Comparison of ENCODE assay signal across 31 cellular contexts in genomic region chr12:42902001-42902400, GRCh38.
"Had no signal": no experiment of that assay in that cellular context is flagged by ENCODE, and none has a peak within 500 bp of the region (broad histone marks: within the 10 kb centered on the region; RNA-seq: fewer than 3 reads in every experiment).

No MANE protein-coding gene starts in this region.

- ATAC-seq: activated naive CD4-positive, alpha-beta T cell treated with anti-CD3 and anti-CD28 coated beads, Interleukin-2, amount 50 U/mL, for 72 hours; activated T-cell treated with anti-CD3 and anti-CD28 coated beads, Interleukin-2, amount 50 U/mL, for 4 hours; body of pancreas had no signal

- H3K27ac ChIP-seq: adrenal gland, body of pancreas, breast epithelium, Peyer's patch, VCaP had no signal

- H3K4me3 Mint-ChIP-seq: activated B cell treated with CpG ODN at 0.5 μM for 24 hours; activated CD4-positive, alpha-beta memory T cell treated with anti-CD3 and anti-CD28 coated beads for 36 hours; activated naive CD4-positive, alpha-beta T cell treated with anti-CD3 and anti-CD28 coated beads for 36 hours; activated T-cell treated with anti-CD3 and anti-CD28 coated beads, Interleukin-2, amount 50 U/mL, for 4 hours; activated T-helper 1 cell treated with anti-CD3 and anti-CD28 coated beads, Interleukin-12 subunit alpha, Interleukin-12 subunit beta, Interleukin-2, Interleukin-4 antibody, amounts not matched to agents 30 ng/mL and 10 ng/mL and 1 ng/mL, durations not matched to agents 14 hours and 24 hours and 36 hours had no signal

- H3K9me3 ChIP-seq: adrenal gland, body of pancreas, breast epithelium, Peyer's patch had no signal

- H3K27ac Mint-ChIP-seq: activated B cell treated with CpG ODN at 0.5 μM for 24 hours; activated CD4-positive, alpha-beta memory T cell treated with anti-CD3 and anti-CD28 coated beads for 36 hours; activated naive CD4-positive, alpha-beta T cell treated with anti-CD3 and anti-CD28 coated beads for 36 hours; activated naive CD4-positive, alpha-beta T cell treated with anti-CD3 and anti-CD28 coated beads, Interleukin-2, amount 50 U/mL, for 72 hours; activated T-helper 1 cell treated with anti-CD3 and anti-CD28 coated beads, Interleukin-12 subunit alpha, Interleukin-12 subunit beta, Interleukin-2, Interleukin-4 antibody, amounts not matched to agents 30 ng/mL and 10 ng/mL and 1 ng/mL, durations not matched to agents 14 hours and 24 hours and 36 hours had no signal

- H3K4me3 ChIP-seq: adrenal gland, body of pancreas, breast epithelium, Peyer's patch had no signal

- H3K4me1 Mint-ChIP-seq: activated B cell treated with CpG ODN at 0.5 μM for 24 hours had no signal

- DNase-seq: activated B cell treated with CpG ODN at 0.5 μM for 24 hours; activated CD4-positive, alpha-beta memory T cell treated with anti-CD3 and anti-CD28 coated beads for 36 hours; activated CD4-positive, alpha-beta T cell treated with anti-CD3 and anti-CD28 coated beads for 4 hours; activated CD4-positive, alpha-beta T cell treated with anti-CD3 and anti-CD28 coated beads, Interleukin-2, amount 50 U/mL, for 1 hour; activated CD4-positive, CD25-positive, alpha-beta regulatory T cell treated with anti-CD3 and anti-CD28 coated beads, Interleukin-2, amount 50 U/mL, for 72 hours; activated CD8-positive, alpha-beta memory T cell treated with anti-CD3 and anti-CD28 coated beads, Interleukin-2, amount 50 U/mL, for 4 hours; activated gamma-delta T cell treated with Interleukin-2 at 50 U/mL for 16 hours; activated naive CD4-positive, alpha-beta T cell treated with anti-CD3 and anti-CD28 coated beads for 36 hours; activated T-cell treated with anti-CD3 and anti-CD28 coated beads for 4 hours; activated T-cell treated with anti-CD3 and anti-CD28 coated beads, Interleukin-2, amount 50 U/mL, for 4 hours; adrenal gland; body of pancreas; Karpas-422; NCI-H1105; NCI-H1417 treated with DMSO at 0.1 percent for 48 hours; NCI-H187 treated with DMSO at 0.1 percent for 48 hours; NCI-H2081 treated with DMSO at 0.1 percent for 48 hours; NCI-H226; NCI-H446 treated with DMSO at 0.1 percent for 48 hours; NCI-H524; Peyer's patch; RPMI8226; SHP77 treated with DMSO at 0.1 percent for 48 hours; SW 1271; T-helper 1 cell; T-helper 2 cell; T-helper 9 cell had no signal

- H3K27me3 Mint-ChIP-seq: activated B cell treated with CpG ODN at 0.5 μM for 24 hours; activated CD4-positive, alpha-beta memory T cell treated with anti-CD3 and anti-CD28 coated beads for 36 hours had no signal

- H3K36me3 ChIP-seq: adrenal gland, breast epithelium, Peyer's patch had no signal

- H3K36me3 Mint-ChIP-seq: activated CD4-positive, alpha-beta memory T cell treated with anti-CD3 and anti-CD28 coated beads for 36 hours; activated naive CD4-positive, alpha-beta T cell treated with anti-CD3 and anti-CD28 coated beads, Interleukin-2, amount 50 U/mL, for 72 hours had no signal

- H3K4me1 ChIP-seq: adrenal gland, body of pancreas, breast epithelium, Peyer's patch had no signal

- H3K27me3 ChIP-seq: adrenal gland, body of pancreas, breast epithelium, Peyer's patch had no signal

- H3K9me3 Mint-ChIP-seq: activated B cell treated with CpG ODN at 0.5 μM for 24 hours had no signal
